In the genomic region with DNA sequence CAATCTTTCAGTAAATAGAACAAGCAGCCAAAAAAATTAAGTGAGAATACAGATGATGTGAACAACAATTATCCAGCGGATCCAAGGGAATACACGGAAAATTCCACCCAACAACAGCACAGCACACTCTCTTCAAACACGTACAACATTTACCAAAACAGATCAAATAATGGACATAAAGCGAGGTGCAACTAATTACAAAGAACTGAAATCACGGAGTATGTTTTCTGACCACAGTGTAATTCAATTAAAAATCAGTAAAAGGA, we compare ENCODE assay signal across 20 cellular contexts. TPM values are rescaled to one million over a fixed set of nuclear protein-coding genes. Genes with fewer than 3 reads are reported as not detected.
DNase-seq lines count a peak whose midpoint lies in the region; ATAC-seq and TF ChIP-seq lines count a peak whose summit lies in the region.
"Had no signal": no experiment of that assay in that cellular context is flagged by ENCODE, and none has a peak within 500 bp of the region (broad histone marks: within the 10 kb centered on the region; RNA-seq: fewer than 3 reads in every experiment).

No MANE protein-coding gene starts in this region.

- H3K4me3 Mint-ChIP-seq in T-helper 17 cell (peak overlapping the region; percentile 37), chondrocyte (ENCODE audit: unreplicated experiment) (no peak overlapping the region)
- H3K4me3 Mint-ChIP-seq: B cell; CD4-positive, alpha-beta T cell; CD8-positive, alpha-beta T cell had no signal

- H3K27ac Mint-ChIP-seq in T-helper 17 cell (no peak overlapping the region), chondrocyte (ENCODE audit: unreplicated experiment) (peak overlapping the region; percentile 49)
- H3K27ac Mint-ChIP-seq: B cell; CD4-positive, alpha-beta T cell; CD8-positive, alpha-beta T cell had no signal

- H3K27me3 Mint-ChIP-seq in T-helper 17 cell (no peaks in the 10 kb centered on the region), chondrocyte (ENCODE audit: low read depth) (no peaks in the 10 kb centered on the region)
- H3K27me3 Mint-ChIP-seq: B cell; CD4-positive, alpha-beta T cell had no signal

- TF ChIP-seq CTCF in heart left ventricle (IDR thresholded peaks at IDR 0.05) = no peak
- no peak for TF ChIP-seq CTCF in chondrocyte (IDR thresholded peaks at IDR 0.05)
- no peak for TF ChIP-seq CTCF in psoas muscle (IDR thresholded peaks at IDR 0.05)
- no peak for TF ChIP-seq CTCF in tibial artery (IDR thresholded peaks at IDR 0.05)

- intact Hi-C loops in heart left ventricle (cut with DNase I) = no loop called here
- intact Hi-C loops in left ventricle myocardium superior (cut with micrococcal nuclease) = no loop called here
- intact Hi-C loops in psoas muscle (cut with DNase I) = no loop called here
- intact Hi-C loops in tibial artery (cut with DNase I; ENCODE audit: low total_unique reads) = no loop called here

- H3K4me1 Mint-ChIP-seq in T-helper 17 cell = peaks cover 4% of the 10 kb centered on the region
- H3K4me1 Mint-ChIP-seq in chondrocyte (ENCODE audit: low read depth) = peaks cover 4% of the 10 kb centered on the region
- H3K4me1 Mint-ChIP-seq: B cell had no signal

- DNase-seq in heart left ventricle (no peak), left ventricle myocardium superior (no peak), T-helper 17 cell (no peak), chondrocyte (ENCODE audit: low spot score) (no peak), psoas muscle (no peak), tibial artery (no peak)
- DNase-seq in activated CD4-positive, alpha-beta T cell treated with anti-CD3 and anti-CD28 coated beads for 1 hour = no peak
- DNase-seq: AML-193; Caco-2; Calu3; CD4-positive, alpha-beta T cell; CD8-positive, alpha-beta T cell; DMS79 treated with DMSO at 0.1 percent for 48 hours; GF-D8 had no signal

- H3K27me3 ChIP-seq in heart left ventricle (no peaks in the 10 kb centered on the region), psoas muscle (ENCODE audit: insufficient read depth in 3 of 3, low read length in 2 of 3) (no peaks in the 10 kb centered on the region), tibial artery (no peaks in the 10 kb centered on the region)
- H3K27me3 ChIP-seq: BLaER1 treated with 17β-estradiol and CSF1 and Interleukin-3, amounts not matched to agents 10 nM and 100 nM had no signal

- H3K27ac ChIP-seq in heart left ventricle (peak overlapping the region in 8 of 12 donors; percentile 19 to 74 (median 48)), psoas muscle (peak overlapping the region; percentile 36), tibial artery (no peak overlapping the region)
- H3K27ac ChIP-seq: 22Rv1; A549; BLaER1 treated with 17β-estradiol and CSF1 and Interleukin-3, amounts not matched to agents 10 nM and 100 nM; C4-2B had no signal

- H3K4me3 ChIP-seq in heart left ventricle (no peak overlapping the region), psoas muscle (no peak overlapping the region), tibial artery (no peak overlapping the region)
- H3K4me3 ChIP-seq: A549; BLaER1 treated with 17β-estradiol and CSF1 and Interleukin-3, amounts not matched to agents 10 nM and 100 nM had no signal

- peaks cover 0 to 21% (median 0%) of the 10 kb centered on the region in 12 donors for H3K9me3 ChIP-seq in heart left ventricle
- no peaks in the 10 kb centered on the region for H3K9me3 ChIP-seq in T-helper 17 cell (ENCODE audit: control insufficient read depth, low read length, poor library complexity, severe bottlenecking)
- peaks cover 8% of the 10 kb centered on the region for H3K9me3 ChIP-seq in psoas muscle
- no peaks in the 10 kb centered on the region for H3K9me3 ChIP-seq in tibial artery
- H3K9me3 ChIP-seq: A549, Caco-2 had no signal

- H3K4me1 ChIP-seq in heart left ventricle (peaks cover 0 to 4% (median 0%) of the 10 kb centered on the region in 12 donors), psoas muscle (no peaks in the 10 kb centered on the region), tibial artery (no peaks in the 10 kb centered on the region)
- H3K4me1 ChIP-seq: A549, Caco-2 had no signal

- peaks cover 9% of the 10 kb centered on the region for H3K9me3 Mint-ChIP-seq in chondrocyte (ENCODE audit: low read depth)
- H3K9me3 Mint-ChIP-seq: CD4-positive, alpha-beta T cell; CD8-positive, alpha-beta T cell had no signal

- 59 to 85% (median 75%) methylated on average over 5 of the region's 5 CpGs for WGBS in heart left ventricle, 4 donors
- 71 to 86% (median 79%) methylated on average over 5 of the region's 5 CpGs for WGBS in psoas muscle, 3 donors

- TF ChIP-seq POLR2A in heart left ventricle (IDR thresholded peaks at IDR 0.05) = no peak

- H3K36me3 ChIP-seq in heart left ventricle (peaks cover 3 to 75% (median 46%) of the 10 kb centered on the region in 9 donors), psoas muscle (ENCODE audit: insufficient read depth in 1 of 2, low read depth in 1 of 2) (peaks cover 0 to 40% of the 10 kb centered on the region in 2 donors), tibial artery (peaks cover 46 to 85% (median 78%) of the 10 kb centered on the region in 3 donors)

- ATAC-seq in heart left ventricle (peak in 1 of 4 donors; percentile 65), left ventricle myocardium superior (no peak), T-helper 17 cell (no peak), psoas muscle (no peak), GM21786 (IDR thresholded peaks at IDR 0.05; ENCODE audit: unreplicated experiment) (no peak)
- ATAC-seq: A549; CD8-positive, alpha-beta T cell had no signal

- H3K36me3 Mint-ChIP-seq in T-helper 17 cell (ENCODE audit: low read depth) (peaks cover 7% of the 10 kb centered on the region), chondrocyte (ENCODE audit: low read depth) (peaks cover 45% of the 10 kb centered on the region)

RNA-seq across cellular contexts. Expression of a gene that starts 26.2 kb away (rescaled TPM):
- total RNA-seq in heart left ventricle (10 to 100 TPM; 15.7 to 30.3 (median 19.5) TPM), left ventricle myocardium superior (20.0 TPM), T-helper 17 cell (10 to 100 TPM; 13.1 to 13.8 TPM), chondrocyte (40.2 to 44.5 TPM (median 42.4 TPM) in 3 replicates), psoas muscle (10 to 100 TPM; 19.1 to 22.2 (median 20.2) TPM)
- polyA plus RNA-seq in heart left ventricle (10 to 100 TPM; 18.7 to 22.2 TPM), psoas muscle (10 to 100 TPM; 13.3 to 18.9 (median 15.8) TPM)

RNA-seq across cellular contexts. Expression of a gene that starts 27.2 kb away (rescaled TPM):
- total RNA-seq in heart left ventricle (1 to 10 TPM in 4 of 9 donors, under 1 TPM in 5; 0.09 to 4.1 (median 1.00) TPM), left ventricle myocardium superior (0.27 TPM), T-helper 17 cell (1 to 10 TPM in 1 of 2 donors, under 1 TPM in 1; 0.60 to 2.3 TPM), chondrocyte (0.36 to 4.1 TPM (median 3.0 TPM) in 3 replicates), psoas muscle (under 1 TPM in 3 of 4 donors, not detected in 1; 0.32 to 0.93 (median 0.77) TPM)
- polyA plus RNA-seq in heart left ventricle (under 1 TPM; 0.54 to 0.99 TPM), psoas muscle (under 1 TPM; 0.10 to 0.28 (median 0.21) TPM)

Comparison
In these comparisons a context has a peak if more than half of its experiments do, and no peak if none do; other contexts are left out.
1. H3K27ac ChIP-seq: peak in heart left ventricle (8 of 12) and psoas muscle (single experiment); none in tibial artery (0 of 2).